8 cellular contexts compared by ENCODE assay signal in genomic region chr17:14211778-14212177, GRCh38. TPM values are rescaled to one million over a fixed set of nuclear protein-coding genes. Genes with fewer than 3 reads are reported as not detected.
DNase-seq lines count a peak whose midpoint lies in the region; ATAC-seq, FAIRE-seq and TF ChIP-seq lines count a peak whose summit lies in the region.

No MANE protein-coding gene starts in this region.

- no peaks in the 10 kb centered on the region for H3K9me2 ChIP-seq in DOHH2 (replicated peaks; ENCODE audit: control insufficient read depth, low read length)

- H2BK12ac ChIP-seq in H1 (ENCODE audit: low read depth, low read length), result no peak overlapping the region

- H2BK120ac ChIP-seq in H1 (replicated peaks; ENCODE audit: low read depth, low read length), result no peak overlapping the region

- CTCF ChIA-PET in H1 (lab: Charles Lee; ENCODE audit: partially characterized antibody), result interaction anchor here (1.0 to 1.5 kb wide), 4 partner anchors 13 to 90 kb away, joined by 3 to 8 read pairs (median 3); partner anchors contain the start of gene HS3ST3B1

- POLR2A ChIA-PET in H1 (lab: Charles Lee; ENCODE audit: partially characterized antibody), result interaction anchor here (1.1 kb wide), 1 partner anchor 8 kb away, joined by 3 read pairs; no protein-coding TSS in a partner anchor

- no peak overlapping the region for H4K8ac ChIP-seq in H1 (ENCODE audit: extremely low read depth, insufficient read depth, low read length)

- no peak overlapping the region for H4K5ac ChIP-seq in H1 (ENCODE audit: insufficient read length, low read depth, low read length)

- no peaks in the 10 kb centered on the region for H3F3A ChIP-seq in DOHH2 (ENCODE audit: control insufficient read depth, insufficient read depth)

- H3K4me1 ChIP-seq in DOHH2 (ENCODE audit: control insufficient read depth, low read length), result no peaks in the 10 kb centered on the region
- no peaks in the 10 kb centered on the region for H3K4me1 ChIP-seq in H1 (replicated peaks in 1 of 4; ENCODE audit: control insufficient read depth in 3 of 4, insufficient read depth in 4 of 4, low read length in 3 of 4)
- H3K4me1 ChIP-seq in neutrophil (ENCODE audit: control insufficient read depth in 1 of 2, insufficient read depth in 1 of 2, low read depth in 1 of 2, low read length in 1 of 2), result no peaks in the 10 kb centered on the region

- H3K23me2 ChIP-seq in H1 (ENCODE audit: low read depth, low read length), result no peaks in the 10 kb centered on the region; the same call in 1 of the 2 replicates

- no peak for TF ChIP-seq EP300 in H1 (IDR thresholded peaks at IDR 0.05; ENCODE audit: borderline replicate concordance in 1 of 2, low read depth in 2 of 2, low read length in 2 of 2)

- H4K91ac ChIP-seq in H1 (replicated peaks; ENCODE audit: insufficient read length, low read length), result no peak overlapping the region

- peaks cover 10% of the 10 kb centered on the region for H3K36me3 ChIP-seq in DOHH2 (ENCODE audit: control insufficient read depth, low read length)
- peaks cover 0 to 14% (median 0%) of the 10 kb centered on the region in 4 experiments; a peak in 1 of 8 replicates for H3K36me3 ChIP-seq in H1 (ENCODE audit: control insufficient read depth in 2 of 4, insufficient read depth in 4 of 4, low read length in 3 of 4)
- H3K36me3 ChIP-seq in neutrophil, result no peaks in the 10 kb centered on the region

- H2AK5ac ChIP-seq in H1 (ENCODE audit: low read depth, low read length), result no peak overlapping the region

- H3K4me2 ChIP-seq in DOHH2 (ENCODE audit: low read length), result no peak overlapping the region
- no peak overlapping the region for H3K4me2 ChIP-seq in H1 (ENCODE audit: insufficient read depth in 1 of 2, low read depth in 2 of 2, low read length in 2 of 2)

- no peaks in the 10 kb centered on the region for H4K20me1 ChIP-seq in DOHH2 (ENCODE audit: control insufficient read depth, insufficient read depth, low read depth, low read length)
- no peaks in the 10 kb centered on the region for H4K20me1 ChIP-seq in H1 (replicated peaks in 1 of 2; ENCODE audit: control insufficient read depth in 1 of 2, insufficient read depth in 2 of 2, low read length in 2 of 2)

- H3K9me3 ChIP-seq in DOHH2 (ENCODE audit: control insufficient read depth, insufficient read depth, low read length), result no peaks in the 10 kb centered on the region
- peaks cover 11 to 14% of the 10 kb centered on the region in 2 experiments; a peak in 3 of 4 replicates for H3K9me3 ChIP-seq in H1 (ENCODE audit: insufficient read depth in 2 of 2, low read depth in 1 of 2, low read length in 1 of 2)
- no peaks in the 10 kb centered on the region for H3K9me3 ChIP-seq in neutrophil

- DNase-seq in NB4 (ENCODE audit: low read depth) (peak; percentile 16), H1 (ENCODE audit: low read depth in 1 of 2, low spot score in 2 of 2) (peak in 1 of 2 experiments; percentile 67), NOMO-1 (lab: John Stamatoyannopoulos, UW; ENCODE audit: unreplicated experiment in 2 of 2) (no peak), coronary artery (ENCODE audit: low spot score) (no peak), NCI-H2227 (lab: John Stamatoyannopoulos, UW; ENCODE audit: unreplicated experiment) (no peak)

- no peak overlapping the region for H2BK5ac ChIP-seq in H1 (ENCODE audit: low read depth, low read length)

- H2AFZ ChIP-seq in H1 (ENCODE audit: low read length), result no peak overlapping the region

- H3K4me3 ChIP-seq in DOHH2 (ENCODE audit: low read length) (no peak overlapping the region), NB4 (ENCODE audit: low read depth, low read length) (no peak overlapping the region), H1 (ENCODE audit: extremely low read depth in 1 of 4, insufficient read depth in 2 of 4, low read depth in 3 of 4, low read length in 4 of 4) (no peak overlapping the region), neutrophil (ENCODE audit: low read depth in 1 of 2, low read length in 1 of 2) (no peak overlapping the region), coronary artery (no peak overlapping the region)

- H3K9ac ChIP-seq in H1 (replicated peaks in 1 of 4; ENCODE audit: extremely low read depth in 1 of 4, low read depth in 3 of 4, low read length in 3 of 4), result no peak overlapping the region

- H3K23ac ChIP-seq in H1 (ENCODE audit: insufficient read length), result no peak overlapping the region

- no peaks in the 10 kb centered on the region for H3K79me2 ChIP-seq in DOHH2 (ENCODE audit: control insufficient read depth, low read length)
- H3K79me2 ChIP-seq in H1 (ENCODE audit: control insufficient read depth in 1 of 2, insufficient read depth in 2 of 2, low read length in 2 of 2), result no peaks in the 10 kb centered on the region

- H3K4ac ChIP-seq in H1 (replicated peaks; ENCODE audit: insufficient read length, low read depth, low read length), result no peak overlapping the region

- peak; percentile 42 to 52; a peak in 3 of 4 replicates for TF ChIP-seq RAD21 in H1 (IDR thresholded peaks at IDR 0.05 in 1 of 2, conservative IDR thresholded peaks at IDR 0.05 in 1 of 2; ENCODE audit: low read depth in 2 of 2, low read length in 2 of 2)

- TF ChIP-seq POLR2A in NB4 (IDR thresholded peaks at IDR 0.05; ENCODE audit: extremely low read depth, insufficient read length), result no peak
- TF ChIP-seq POLR2A in H1 (IDR thresholded peaks at IDR 0.05; ENCODE audit: control extremely low read depth in 1 of 2, low read depth in 2 of 2, low read length in 2 of 2), result no peak

- H3K27me3 ChIP-seq in DOHH2 (ENCODE audit: control insufficient read depth, low read length) (no peaks in the 10 kb centered on the region), H1 (replicated peaks in 1 of 4; ENCODE audit: control insufficient read depth in 3 of 4, extremely low read depth in 1 of 4, insufficient read depth in 3 of 4, low read length in 3 of 4) (no peaks in the 10 kb centered on the region), neutrophil (no peaks in the 10 kb centered on the region)

- TF ChIP-seq CTCF in DOHH2 (IDR thresholded peaks at IDR 0.05; ENCODE audit: low read depth, low read length, poor library complexity, severe bottlenecking) (peak; percentile 53), NB4 (IDR thresholded peaks at IDR 0.05; ENCODE audit: low read depth, low read length) (no peak), H1 (IDR thresholded peaks at IDR 0.05; ENCODE audit: control extremely low read depth in 1 of 3, insufficient read depth in 1 of 3, low read depth in 1 of 3, low read length in 3 of 3) (peak; percentile 38 to 46 (median 46); a peak in 3 of 4 replicates), neutrophil (IDR thresholded peaks at IDR 0.05) (peak; percentile 47), coronary artery (IDR thresholded peaks at IDR 0.05) (no peak)

- H3K27ac ChIP-seq in DOHH2 (ENCODE audit: low read depth, low read length) (no peak overlapping the region), H1 (ENCODE audit: low read depth, low read length) (no peak overlapping the region), neutrophil (no peak overlapping the region), coronary artery (no peak overlapping the region)

- H2BK15ac ChIP-seq in H1 (ENCODE audit: low read length), result no peak overlapping the region

- FAIRE-seq in H1 (lab: Jason Lieb, UNC), result no peak

- H3K79me1 ChIP-seq in H1 (ENCODE audit: low read depth, low read length), result no peaks in the 10 kb centered on the region

- H3K14ac ChIP-seq in H1 (ENCODE audit: insufficient read length), result no peak overlapping the region

- no peak for ATAC-seq in HG02884 (IDR thresholded peaks at IDR 0.05; ENCODE audit: unreplicated experiment)

- WGBS in H1 (ENCODE audit: extremely low coverage in 1 of 2, insufficient coverage in 1 of 2, insufficient read length in 1 of 2, insufficient replicate concordance in 2 of 2, low coverage in 1 of 2, low lambda C conversion rate in 2 of 2, missing lambda C conversion rate in 1 of 2), 2 experiments, result 91% methylated on average over 17 of the region's 17 CpGs; no CpG with 5 or more reads in 1 of the 2 experiments

- H2BK20ac ChIP-seq in H1 (ENCODE audit: low read length), result no peak overlapping the region

- no peak overlapping the region for H3K56ac ChIP-seq in H1 (replicated peaks; ENCODE audit: insufficient read length, low read depth, low read length)

- no peak overlapping the region for H3K18ac ChIP-seq in H1 (ENCODE audit: extremely low read depth, low read length)

TF ChIP-seq in H1, 55 proteins besides CTCF, POLR2A, EP300 and RAD21 (continues in another document):
- TF ChIP-seq ZNF274 (IDR thresholded peaks at IDR 0.05; ENCODE audit: borderline replicate concordance, extremely low read depth, low read length) (no peak), ATF3 (IDR thresholded peaks at IDR 0.05; ENCODE audit: insufficient read depth, low read depth, low read length) (no peak), KDM4A (IDR thresholded peaks at IDR 0.05; ENCODE audit: low read depth, low read length, severe bottlenecking) (no peak), HDAC6 (IDR thresholded peaks at IDR 0.05; ENCODE audit: low read depth, low read length) (no peak), TBP (IDR thresholded peaks at IDR 0.05; ENCODE audit: low read depth, low read length) (no peak), TAF1 (IDR thresholded peaks at IDR 0.05; ENCODE audit: low read depth, low read length) (no peak), CBX5 (IDR thresholded peaks at IDR 0.05; ENCODE audit: low read depth, low read length) (no peak), SP2 (IDR thresholded peaks at IDR 0.05; ENCODE audit: low read length) (no peak), SRF (IDR thresholded peaks at IDR 0.05; ENCODE audit: low read depth, low read length) (no peak), CTBP2 (IDR thresholded peaks at IDR 0.05; ENCODE audit: borderline replicate concordance, insufficient read depth, insufficient read length, low read length) (no peak), E2F6 (IDR thresholded peaks at IDR 0.05) (no peak)

RNA-seq across cellular contexts. Expression of gene CDRT15, which starts 24.9 kb away (rescaled TPM):
- total RNA-seq in H1 (2021; fragmentation: NEBNext Ultra II Directional; extraction: Animal tissue kit (Norgen Biotek cat#: 25700)), result not detected in 2 replicates
- not detected in 2 replicates for polyA plus RNA-seq in H1 (2011; rRNA removed)
- polyA plus RNA-seq in H1 (2011; cell fraction: cytosol; rRNA removed), result not detected
- not detected for polyA plus RNA-seq in H1 (2011; cell fraction: nucleus; rRNA removed)
- 0.53 to 0.62 TPM (median 0.58 TPM) in 3 of 4 replicates, not detected in the other for polyA plus RNA-seq in H1 (2012, experiment 1 of 2)
- not detected for polyA plus RNA-seq in H1 (2012, experiment 2 of 2)
- polyA plus RNA-seq in H1 (2013, experiment 1 of 2), result not detected
- not detected for polyA plus RNA-seq in H1 (2013, experiment 2 of 2)
- not detected in 2 replicates for polyA minus RNA-seq in H1 (2011; rRNA and poly(A)+ RNA removed)
- not detected for polyA minus RNA-seq in H1 (2011; cell fraction: cytosol; rRNA and poly(A)+ RNA removed)
- not detected for polyA minus RNA-seq in H1 (2011; cell fraction: nucleus; rRNA and poly(A)+ RNA removed)

Comparison
In these comparisons a context has a peak if more than half of its experiments do, and no peak if none do; other contexts are left out.
1. CTCF ChIP-seq: peak in DOHH2 (single experiment), H1 (3 of 3) and neutrophil (single experiment); none in NB4 (single experiment) and coronary artery (single experiment).